Comparison of ENCODE assay signal across 1 cellular context in genomic region chr2:42077343-42077742, GRCh38.
TF ChIP-seq lines count a peak whose summit lies in the region.

No MANE protein-coding gene starts in this region.

TF ChIP-seq in Ishikawa, 13 proteins besides CTCF, POLR2A, EP300 and RAD21 (continued from another document):
- TF ChIP-seq, protein P1, sequence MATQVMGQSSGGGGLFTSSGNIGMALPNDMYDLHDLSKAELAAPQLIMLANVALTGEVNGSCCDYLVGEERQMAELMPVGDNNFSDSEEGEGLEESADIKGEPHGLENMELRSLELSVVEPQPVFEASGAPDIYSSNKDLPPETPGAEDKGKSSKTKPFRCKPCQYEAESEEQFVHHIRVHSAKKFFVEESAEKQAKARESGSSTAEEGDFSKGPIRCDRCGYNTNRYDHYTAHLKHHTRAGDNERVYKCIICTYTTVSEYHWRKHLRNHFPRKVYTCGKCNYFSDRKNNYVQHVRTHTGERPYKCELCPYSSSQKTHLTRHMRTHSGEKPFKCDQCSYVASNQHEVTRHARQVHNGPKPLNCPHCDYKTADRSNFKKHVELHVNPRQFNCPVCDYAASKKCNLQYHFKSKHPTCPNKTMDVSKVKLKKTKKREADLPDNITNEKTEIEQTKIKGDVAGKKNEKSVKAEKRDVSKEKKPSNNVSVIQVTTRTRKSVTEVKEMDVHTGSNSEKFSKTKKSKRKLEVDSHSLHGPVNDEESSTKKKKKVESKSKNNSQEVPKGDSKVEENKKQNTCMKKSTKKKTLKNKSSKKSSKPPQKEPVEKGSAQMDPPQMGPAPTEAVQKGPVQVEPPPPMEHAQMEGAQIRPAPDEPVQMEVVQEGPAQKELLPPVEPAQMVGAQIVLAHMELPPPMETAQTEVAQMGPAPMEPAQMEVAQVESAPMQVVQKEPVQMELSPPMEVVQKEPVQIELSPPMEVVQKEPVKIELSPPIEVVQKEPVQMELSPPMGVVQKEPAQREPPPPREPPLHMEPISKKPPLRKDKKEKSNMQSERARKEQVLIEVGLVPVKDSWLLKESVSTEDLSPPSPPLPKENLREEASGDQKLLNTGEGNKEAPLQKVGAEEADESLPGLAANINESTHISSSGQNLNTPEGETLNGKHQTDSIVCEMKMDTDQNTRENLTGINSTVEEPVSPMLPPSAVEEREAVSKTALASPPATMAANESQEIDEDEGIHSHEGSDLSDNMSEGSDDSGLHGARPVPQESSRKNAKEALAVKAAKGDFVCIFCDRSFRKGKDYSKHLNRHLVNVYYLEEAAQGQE (IDR thresholded peaks at IDR 0.05; ENCODE audit: low read depth): no peak
TF ChIP-seq in Ishikawa: peak in this region for 0.
